Comparison of ENCODE assay signal across 11 cellular contexts in genomic region chr6:12991435-12991834, GRCh38.
"Had no signal": no experiment of that assay in that cellular context is flagged by ENCODE, and none has a peak within 500 bp of the region (broad histone marks: within the 10 kb centered on the region; RNA-seq: fewer than 3 reads in every experiment).

No MANE protein-coding gene starts in this region.

- H3K9ac ChIP-seq: GM23248 had no signal

- H2AFZ ChIP-seq: GM23248, GM23338 had no signal

- H3K36me3 ChIP-seq: HAP-1 had no signal

- DNase-seq: GM23248, GOT3, H7, H9, HCEC 1CT, HFFc6 had no signal

- H3K27ac ChIP-seq: GM23248 had no signal

- H3K4me1 ChIP-seq: HAP-1 had no signal

- ATAC-seq: HCT116 had no signal

- H3K9me3 ChIP-seq: HAP-1 had no signal

- H3K4me3 ChIP-seq: GM23248, GM23338, HAP-1 had no signal

- FAIRE-seq: H1, H54 had no signal

- H3K4me2 ChIP-seq: GM23338 had no signal
